In the genomic region with DNA sequence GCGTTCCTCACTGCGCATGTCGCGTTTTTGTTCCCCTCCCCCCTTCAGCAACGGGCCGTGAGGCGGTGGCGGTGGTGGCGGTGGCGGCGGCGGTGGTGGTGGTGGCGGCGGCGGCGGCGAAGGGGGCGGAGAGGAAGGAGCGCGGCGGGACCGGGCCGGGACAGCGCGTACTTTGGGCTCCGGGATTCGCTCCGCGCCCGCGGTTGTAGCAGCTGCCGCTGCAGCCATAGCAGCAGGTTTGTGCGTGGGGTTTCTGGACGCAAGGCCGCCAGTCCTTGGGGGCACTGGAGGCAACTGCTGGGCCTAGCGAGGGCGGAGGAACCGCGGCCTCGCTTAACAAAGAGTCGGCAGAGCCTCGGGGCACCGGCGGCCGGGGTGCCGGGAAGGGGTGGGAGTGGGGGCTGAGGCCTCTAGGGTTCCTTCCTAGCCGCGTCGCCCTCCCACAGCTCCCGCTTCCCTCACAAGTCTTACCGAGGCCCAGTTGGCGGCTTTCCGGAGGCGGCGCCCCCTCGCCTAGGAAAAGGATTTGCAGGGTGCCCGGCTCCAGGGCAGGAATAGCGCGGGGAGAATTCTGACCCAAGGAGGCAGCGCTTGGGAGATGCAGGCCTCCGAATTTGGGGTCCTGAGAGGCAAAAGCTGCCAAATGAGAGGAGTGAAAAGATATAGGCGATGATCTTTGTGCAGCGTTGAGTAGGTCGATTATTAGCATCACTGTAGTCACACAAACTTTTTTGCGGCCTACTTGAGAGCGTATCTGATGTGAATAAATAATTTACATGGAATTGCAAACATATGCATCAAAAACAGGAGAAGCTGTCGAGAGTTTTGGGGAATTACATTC, we compare ENCODE assay signal across 8 cellular contexts. TPM values are rescaled to one million over a fixed set of nuclear protein-coding genes. Genes with fewer than 3 reads are reported as not detected.
A peak's percentile ranks its signal among the peaks of the same experiment; 100 is the strongest.
DNase-seq lines count a peak whose midpoint lies in the region; ATAC-seq and TF ChIP-seq lines count a peak whose summit lies in the region.

A gene with protein sequence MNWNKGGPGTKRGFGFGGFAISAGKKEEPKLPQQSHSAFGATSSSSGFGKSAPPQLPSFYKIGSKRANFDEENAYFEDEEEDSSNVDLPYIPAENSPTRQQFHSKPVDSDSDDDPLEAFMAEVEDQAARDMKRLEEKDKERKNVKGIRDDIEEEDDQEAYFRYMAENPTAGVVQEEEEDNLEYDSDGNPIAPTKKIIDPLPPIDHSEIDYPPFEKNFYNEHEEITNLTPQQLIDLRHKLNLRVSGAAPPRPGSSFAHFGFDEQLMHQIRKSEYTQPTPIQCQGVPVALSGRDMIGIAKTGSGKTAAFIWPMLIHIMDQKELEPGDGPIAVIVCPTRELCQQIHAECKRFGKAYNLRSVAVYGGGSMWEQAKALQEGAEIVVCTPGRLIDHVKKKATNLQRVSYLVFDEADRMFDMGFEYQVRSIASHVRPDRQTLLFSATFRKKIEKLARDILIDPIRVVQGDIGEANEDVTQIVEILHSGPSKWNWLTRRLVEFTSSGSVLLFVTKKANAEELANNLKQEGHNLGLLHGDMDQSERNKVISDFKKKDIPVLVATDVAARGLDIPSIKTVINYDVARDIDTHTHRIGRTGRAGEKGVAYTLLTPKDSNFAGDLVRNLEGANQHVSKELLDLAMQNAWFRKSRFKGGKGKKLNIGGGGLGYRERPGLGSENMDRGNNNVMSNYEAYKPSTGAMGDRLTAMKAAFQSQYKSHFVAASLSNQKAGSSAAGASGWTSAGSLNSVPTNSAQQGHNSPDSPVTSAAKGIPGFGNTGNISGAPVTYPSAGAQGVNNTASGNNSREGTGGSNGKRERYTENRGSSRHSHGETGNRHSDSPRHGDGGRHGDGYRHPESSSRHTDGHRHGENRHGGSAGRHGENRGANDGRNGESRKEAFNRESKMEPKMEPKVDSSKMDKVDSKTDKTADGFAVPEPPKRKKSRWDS (plus strand): TSS at position 30 of the 841 bp plus-strand sequence. CDS start 12,880 bp downstream, outside the sequence.

- intact Hi-C loops in CD8-positive, alpha-beta T cell (cut with DNase I, micrococcal nuclease), result loop anchor here (1.0 to 5.0 kb wide), 6 partner anchors 53 to 807 kb away; partner anchors contain the start of genes CEP95 (in 1 of the 2), DDX5 (in 1 of the 2), FTSJ3 (in 1 of the 2) and ICAM2 (in 1 of the 2)
- intact Hi-C loops in dorsolateral prefrontal cortex (cut with DNase I), result loop anchor here (1.0 to 5.0 kb wide), 5 partner anchors 33 to 733 kb away; partner anchors contain the start of genes CEP95 (in 1 of the 2), DDX5 (in 1 of the 2), FTSJ3 (in 1 of the 2) and LIMD2 (in 1 of the 2)
- intact Hi-C loops in lower lobe of right lung (cut with DNase I), result no loop called here

- peaks cover 36% of the 10 kb centered on the region for H3K4me1 ChIP-seq in CD8-positive, alpha-beta T cell (ENCODE audit: insufficient read depth, low read length)
- peaks cover 65% of the 10 kb centered on the region for H3K4me1 ChIP-seq in lower lobe of right lung

- H3K27me3 ChIP-seq in CD8-positive, alpha-beta T cell (ENCODE audit: insufficient read depth, low read length), result no peaks in the 10 kb centered on the region
- H3K27me3 ChIP-seq in MG63 (no peaks in the 10 kb centered on the region), dorsolateral prefrontal cortex (no peaks in the 10 kb centered on the region), lower lobe of right lung (ENCODE audit: low read depth) (no peaks in the 10 kb centered on the region)

- peak within 1 kb of the TSS; percentile 86 for H3K27ac ChIP-seq in CD8-positive, alpha-beta T cell (ENCODE audit: low read depth, low read length)
- H3K27ac ChIP-seq in dorsolateral prefrontal cortex (peak within 1 kb of the TSS; percentile 86 to 99 (median 96)), lower lobe of right lung (peak within 1 kb of the TSS; percentile 96)

- H3K4me3 ChIP-seq in CD8-positive, alpha-beta T cell (ENCODE audit: low read depth, low read length), result peak within 1 kb of the TSS; percentile 84
- H3K4me3 ChIP-seq in MG63 (peak within 1 kb of the TSS; percentile 89), WI38 (ENCODE audit: low read depth, low read length) (peak within 1 kb of the TSS; percentile 95), dorsolateral prefrontal cortex (peak within 1 kb of the TSS; percentile 78 to 100 (median 95)), lower lobe of right lung (peak within 1 kb of the TSS; percentile 87)

- H3K36me3 ChIP-seq in CD8-positive, alpha-beta T cell (ENCODE audit: insufficient read depth, low read length), result no peaks in the 10 kb centered on the region
- peaks cover 68% of the 10 kb centered on the region for H3K36me3 ChIP-seq in MG63
- H3K36me3 ChIP-seq in lower lobe of right lung, result peaks cover 29% of the 10 kb centered on the region

- no peaks in the 10 kb centered on the region for H3K9me3 ChIP-seq in CD8-positive, alpha-beta T cell (ENCODE audit: low read length)
- H3K9me3 ChIP-seq in MG63 (no peaks in the 10 kb centered on the region), lower lobe of right lung (no peaks in the 10 kb centered on the region)

- H3K36me3 Mint-ChIP-seq in CD8-positive, alpha-beta T cell, result peaks cover 43% of the 10 kb centered on the region

- no peak for ATAC-seq in CD8-positive, alpha-beta T cell
- ATAC-seq in GM21381 (IDR thresholded peaks at IDR 0.05; ENCODE audit: unreplicated experiment), result peak; percentile 1
- peak; percentile 30 to 31 for ATAC-seq in lower lobe of right lung

- CTCF ChIA-PET in CD8-positive, alpha-beta T cell (lab: Charles Lee), result interaction anchor here (1.0 to 3.7 kb wide), 11 partner anchors 25 to 162 kb away, joined by 3 to 20 read pairs (median 4); partner anchors contain the start of gene STRADA

- peak within 1 kb of the TSS; percentile 98 for H3K27ac Mint-ChIP-seq in CD8-positive, alpha-beta T cell

- no peak for TF ChIP-seq CTCF in CD8-positive, alpha-beta T cell (IDR thresholded peaks at IDR 0.05)
- no peak for TF ChIP-seq CTCF in WI38 (IDR thresholded peaks at IDR 0.05; ENCODE audit: low read depth, low read length)
- TF ChIP-seq CTCF in dorsolateral prefrontal cortex (IDR thresholded peaks at IDR 0.05 in 54 of 56, conservative IDR thresholded peaks at IDR 0.05 in 2 of 56; ENCODE audit: low read depth in 1 of 56, partially characterized antibody in 56 of 56), result peak in 5 of 56 donors; percentile 3 to 13 (median 10)
- peak; percentile 13 for TF ChIP-seq CTCF in lower lobe of right lung (IDR thresholded peaks at IDR 0.05)

- DNase-seq in CD8-positive, alpha-beta T cell, result peak in 4 of 7 experiments; percentile 81 to 89 (median 86)
- peak; percentile 71 for DNase-seq in MG63
- peak in 9 of 10 donors; percentile 31 to 89 (median 83) for DNase-seq in dorsolateral prefrontal cortex
- peak; percentile 91 for DNase-seq in lower lobe of right lung
- peak; percentile 80 to 81 for DNase-seq in stimulated activated CD8-positive, alpha-beta memory T cell treated with anti-CD3 and anti-CD28 coated beads, Interleukin-7, amount 100 ng/mL, for 1 hour (ENCODE audit: low read depth in 2 of 2)
- no peak for DNase-seq in DMS153 (lab: John Stamatoyannopoulos, UW)

- peak within 1 kb of the TSS; percentile 97 for H3K4me3 Mint-ChIP-seq in CD8-positive, alpha-beta T cell

- peaks cover 62% of the 10 kb centered on the region for H3K4me1 Mint-ChIP-seq in CD8-positive, alpha-beta T cell (ENCODE audit: low read depth)

- POLR2A ChIA-PET in CD8-positive, alpha-beta T cell (lab: Charles Lee), result interaction anchor here (0.6 to 6.2 kb wide), 32 partner anchors 8 to 732 kb away, joined by 3 to 149 read pairs (median 5); partner anchors contain the start of genes CEP95, DDX5, ERN1 and FTSJ3

- H3K9me3 Mint-ChIP-seq in CD8-positive, alpha-beta T cell, result no peaks in the 10 kb centered on the region

- H3K27me3 Mint-ChIP-seq in CD8-positive, alpha-beta T cell (ENCODE audit: low read depth), result no peaks in the 10 kb centered on the region

RNA-seq across cellular contexts. Expression of the gene that starts here (rescaled TPM):
- total RNA-seq in CD8-positive, alpha-beta T cell, result 10 to 100 TPM; 71.5 to 74.1 TPM
- total RNA-seq in MG63 (2014; rRNA removed; shearing (Covaris generic); ENCODE audit: low replicate concordance), result 37.7 and 83.3 TPM in 2 replicates
- total RNA-seq in dorsolateral prefrontal cortex (100 to 1,000 TPM in 112 of 120 experiments, 10 to 100 TPM in 8; 85.7 to 168 (median 121) TPM), lower lobe of right lung (101 TPM)
